1 cellular context compared by ENCODE assay signal in genomic region chr16:50369133-50369804, GRCh38.
TF ChIP-seq lines count a peak whose summit lies in the region.

No MANE protein-coding gene starts in this region.

TF ChIP-seq in K562, 482 proteins besides CTCF, POLR2A, EP300 and RAD21 (continued from another document and continues in another):
- no peak for TF ChIP-seq FOXO4 (CRISPR knock-in tag; IDR thresholded peaks at IDR 0.05)
- peak; percentile 99 for TF ChIP-seq ZBTB26 (CRISPR knock-in tag; IDR thresholded peaks at IDR 0.05)
- TF ChIP-seq ZNF347 (CRISPR knock-in tag; IDR thresholded peaks at IDR 0.05; ENCODE audit: low read depth) = no peak
- TF ChIP-seq HMG20A (CRISPR knock-in tag; conservative IDR thresholded peaks at IDR 0.05) = no peak
- peak; percentile 67 for TF ChIP-seq SUPT5H (IDR thresholded peaks at IDR 0.05)
- TF ChIP-seq SMARCA4 (IDR thresholded peaks at IDR 0.05) = peak; percentile 86
- TF ChIP-seq ASH1L (IDR thresholded peaks at IDR 0.05; ENCODE audit: borderline replicate concordance, low read depth, partially characterized antibody) = peak; percentile 66
- TF ChIP-seq ZNF41 (CRISPR knock-in tag; conservative IDR thresholded peaks at IDR 0.05) = no peak
- no peak for TF ChIP-seq EWSR1 (IDR thresholded peaks at IDR 0.05; ENCODE audit: borderline replicate concordance, low read depth, partially characterized antibody)
- no peak for TF ChIP-seq ZNF551 (CRISPR knock-in tag; IDR thresholded peaks at IDR 0.05)
- TF ChIP-seq ZNF518B (CRISPR knock-in tag; IDR thresholded peaks at IDR 0.05) = no peak
- TF ChIP-seq SMAD1 (IDR thresholded peaks at IDR 0.05; ENCODE audit: low read depth, low read length, partially characterized antibody) = no peak
- TF ChIP-seq ZNF318 (IDR thresholded peaks at IDR 0.05; ENCODE audit: borderline replicate concordance in 1 of 2, low read depth in 1 of 2) = peak in 1 of 2 experiments; percentile 54; a peak in 2 of 4 replicates
- no peak for TF ChIP-seq NR4A1 (CRISPR knock-in tag; IDR thresholded peaks at IDR 0.05)
- TF ChIP-seq NR4A1 (tag; IDR thresholded peaks at IDR 0.05) = no peak
- TF ChIP-seq MTF1 (CRISPR knock-in tag; IDR thresholded peaks at IDR 0.05; ENCODE audit: borderline replicate concordance) = no peak
- TF ChIP-seq MXI1 (IDR thresholded peaks at IDR 0.05; ENCODE audit: low read depth, low read length) = no peak
- no peak for TF ChIP-seq ZNF644 (tag; IDR thresholded peaks at IDR 0.05; ENCODE audit: low read depth)
- TF ChIP-seq ZNF561 (CRISPR knock-in tag; conservative IDR thresholded peaks at IDR 0.05) = no peak
- TF ChIP-seq KLF16 (IDR thresholded peaks at IDR 0.05) = no peak
- peak; percentile 86 for TF ChIP-seq HINFP (tag; conservative IDR thresholded peaks at IDR 0.05; ENCODE audit: low read depth)
- TF ChIP-seq SRSF1 (IDR thresholded peaks at IDR 0.05; ENCODE audit: low read depth, low read length) = no peak
- TF ChIP-seq ESRRB (CRISPR knock-in tag; IDR thresholded peaks at IDR 0.05; ENCODE audit: borderline replicate concordance) = no peak
- TF ChIP-seq ATF4 (CRISPR knock-in tag; IDR thresholded peaks at IDR 0.05) = no peak
- TF ChIP-seq KLF1 (tag; IDR thresholded peaks at IDR 0.05) = no peak
- TF ChIP-seq SMARCB1 (IDR thresholded peaks at IDR 0.05; ENCODE audit: insufficient read length, low read depth) = no peak
- TF ChIP-seq FIP1L1 (IDR thresholded peaks at IDR 0.05; ENCODE audit: low read depth, low read length, poor library complexity, severe bottlenecking) = no peak
- peak; percentile 88 for TF ChIP-seq SOX6 (IDR thresholded peaks at IDR 0.05)
- TF ChIP-seq SMAD4 (CRISPR knock-in tag; conservative IDR thresholded peaks at IDR 0.05) = peak; percentile 85
- TF ChIP-seq ZNF778 (CRISPR knock-in tag; IDR thresholded peaks at IDR 0.05) = no peak
- no peak for TF ChIP-seq CBFB (CRISPR knock-in tag; IDR thresholded peaks at IDR 0.05)
- TF ChIP-seq ZBTB8A (IDR thresholded peaks at IDR 0.05; ENCODE audit: partially characterized antibody) = no peak
- TF ChIP-seq HDGF (IDR thresholded peaks at IDR 0.05) = peak; percentile 94
- peak; percentile 62 for TF ChIP-seq E2F8 (IDR thresholded peaks at IDR 0.05; ENCODE audit: low read depth, partially characterized antibody)
- no peak for TF ChIP-seq ZNF436 (CRISPR knock-in tag; IDR thresholded peaks at IDR 0.05)
- no peak for TF ChIP-seq CBX8 (IDR thresholded peaks at IDR 0.05; ENCODE audit: borderline replicate concordance, extremely low read depth, low read depth, low read length, poor library complexity, severe bottlenecking)
- TF ChIP-seq GATAD2A (IDR thresholded peaks at IDR 0.05) = peak; percentile 98
- peak; percentile 63 for TF ChIP-seq LEF1 (IDR thresholded peaks at IDR 0.05)
- no peak for TF ChIP-seq POLR2AphosphoS2 (IDR thresholded peaks at IDR 0.05; ENCODE audit: low read length)
- TF ChIP-seq ZNF639 (CRISPR knock-in tag; conservative IDR thresholded peaks at IDR 0.05 in 1 of 2, IDR thresholded peaks at IDR 0.05 in 1 of 2) = no peak
- TF ChIP-seq SPI1 (IDR thresholded peaks at IDR 0.05; ENCODE audit: borderline replicate concordance, low read depth, low read length) = 0 out of 2 replicates have a peak, but pooled peaks have one; percentile 6
- no peak for TF ChIP-seq ZNF253 (CRISPR knock-in tag; conservative IDR thresholded peaks at IDR 0.05)
